ENCODE assay signal across 1 cellular context in the genomic region with DNA sequence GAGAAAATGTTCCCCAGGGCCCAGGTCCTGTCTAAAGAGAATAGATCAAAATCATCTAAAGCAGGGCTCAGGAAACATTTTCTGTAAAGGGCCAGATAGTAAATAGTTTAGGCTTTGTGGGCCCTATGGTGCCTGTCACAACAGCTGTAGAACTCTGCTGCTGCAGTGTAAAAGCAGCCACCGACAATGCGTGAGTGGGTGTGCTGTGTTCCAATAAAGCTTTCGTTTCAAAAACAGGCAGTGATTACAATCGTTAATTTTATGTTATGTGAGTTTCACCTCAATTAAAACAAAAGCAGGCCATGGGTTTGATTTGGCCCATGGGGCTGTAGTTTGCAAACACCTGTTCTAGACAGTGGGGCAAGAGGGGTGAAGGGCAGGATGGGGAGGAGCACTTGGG.
TF ChIP-seq lines count a peak whose summit lies in the region.

No MANE protein-coding gene starts in this region.

TF ChIP-seq in IMR-90, 13 proteins besides CTCF, POLR2A, EP300 and RAD21:
- TF ChIP-seq RFX5 (IDR thresholded peaks at IDR 0.05; ENCODE audit: low read depth, low read length) (no peak), RCOR1 (IDR thresholded peaks at IDR 0.05; ENCODE audit: insufficient replicate concordance, low read length) (no peak)
